In the genomic region with DNA sequence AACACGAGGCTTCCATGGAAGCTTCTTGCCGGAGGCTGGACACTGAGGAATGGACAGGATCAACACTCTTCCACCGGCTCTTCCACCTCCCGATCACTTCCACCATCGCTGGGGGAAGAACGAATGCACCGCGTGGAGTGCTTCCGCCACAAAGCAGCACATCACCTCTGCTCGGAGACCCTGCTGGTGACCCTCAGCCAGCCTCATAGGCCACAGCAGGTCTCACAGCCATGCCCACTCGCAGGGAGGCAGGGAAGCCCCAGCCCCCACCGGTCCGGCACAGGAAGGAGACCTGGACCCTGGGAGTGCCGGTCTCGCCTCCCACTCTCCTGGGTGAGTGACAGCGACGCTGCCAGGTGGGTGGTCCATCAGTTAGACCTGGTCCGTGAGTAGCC, we compare ENCODE assay signal across 19 cellular contexts. TPM values are rescaled to one million over a fixed set of nuclear protein-coding genes. Genes with fewer than 3 reads are reported as not detected.
DNase-seq lines count a peak whose midpoint lies in the region; ATAC-seq and TF ChIP-seq lines count a peak whose summit lies in the region.
"Had no signal": no experiment of that assay in that cellular context is flagged by ENCODE, and none has a peak within 500 bp of the region (broad histone marks: within the 10 kb centered on the region; RNA-seq: fewer than 3 reads in every experiment).

No MANE protein-coding gene starts in this region.

- TF ChIP-seq CTCF in progenitor cell of endocrine pancreas (IDR thresholded peaks at IDR 0.05; ENCODE audit: unreplicated experiment) = no peak

- peaks cover 0 to 4% (median 0%) of the 10 kb centered on the region in 7 donors for H3K9me3 Mint-ChIP-seq in CD4-positive, CD25-positive, alpha-beta regulatory T cell
- no peaks in the 10 kb centered on the region for H3K9me3 Mint-ChIP-seq in progenitor cell of endocrine pancreas (ENCODE audit: low read depth)
- H3K9me3 Mint-ChIP-seq: activated B cell treated with CpG ODN at 0.5 μM for 24 hours; stimulated activated memory B cell treated with anti-CD40 and anti-IgM and Interleukin-4, amounts not matched to agents 10 μg/mL and 1 μg/mL and 100 μg/mL, for 72 hours had no signal

- ATAC-seq in CD4-positive, CD25-positive, alpha-beta regulatory T cell (ENCODE audit: low read depth in 2 of 2) = no peak
- no peak for ATAC-seq in T-helper 17 cell
- no peak for ATAC-seq in GM21381 (IDR thresholded peaks at IDR 0.05; ENCODE audit: unreplicated experiment)
- no peak for ATAC-seq in GM18511 (IDR thresholded peaks at IDR 0.05; ENCODE audit: unreplicated experiment)
- ATAC-seq: stimulated activated memory B cell treated with anti-CD40 and anti-IgM and Interleukin-4, amounts not matched to agents 10 μg/mL and 1 μg/mL and 100 μg/mL, for 72 hours had no signal

- no peaks in the 10 kb centered on the region for H3K27me3 ChIP-seq in ACC112 (ENCODE audit: insufficient read depth, low read length)
- H3K27me3 ChIP-seq in CD4-positive, CD25-positive, alpha-beta regulatory T cell (ENCODE audit: control insufficient read depth, insufficient read depth, low read length) = no peaks in the 10 kb centered on the region
- H3K27me3 ChIP-seq: adrenal gland, spleen, tibial nerve had no signal

- H3K4me1 Mint-ChIP-seq in CD4-positive, CD25-positive, alpha-beta regulatory T cell = peaks cover 11 to 74% (median 44%) of the 10 kb centered on the region in 4 donors
- H3K4me1 Mint-ChIP-seq in T-helper 17 cell (peaks cover 52% of the 10 kb centered on the region), progenitor cell of endocrine pancreas (ENCODE audit: low read depth) (peaks cover 9% of the 10 kb centered on the region)

- peaks cover 21% of the 10 kb centered on the region for H3K79me2 ChIP-seq in ACC112 (ENCODE audit: control insufficient read depth, insufficient read depth, low read length, unreplicated experiment)

- WGBS in mesodermal cell (ENCODE audit: insufficient coverage in 2 of 2), 2 experiments = 92 to 96% methylated on average over 14 to 17 of the region's 18 CpGs

- no peak overlapping the region for H2AFZ ChIP-seq in ACC112 (ENCODE audit: low read length, unreplicated experiment)
- H2AFZ ChIP-seq: parathyroid adenoma had no signal

- H3K4me1 ChIP-seq in ACC112 (ENCODE audit: control insufficient read depth, insufficient read depth, low read length, unreplicated experiment) = peaks cover 52% of the 10 kb centered on the region
- H3K4me1 ChIP-seq in CD4-positive, CD25-positive, alpha-beta regulatory T cell (ENCODE audit: control insufficient read depth, insufficient read depth, low read length, poor library complexity, severe bottlenecking) = peaks cover 57% of the 10 kb centered on the region
- peaks cover 29% of the 10 kb centered on the region for H3K4me1 ChIP-seq in mesodermal cell (ENCODE audit: control insufficient read depth, insufficient read depth, low read length, poor library complexity, severe bottlenecking)
- H3K4me1 ChIP-seq: parathyroid adenoma had no signal

- peak overlapping the region; percentile 27 to 92 (median 60) for H3K4me3 Mint-ChIP-seq in CD4-positive, CD25-positive, alpha-beta regulatory T cell
- peak overlapping the region; percentile 69 for H3K4me3 Mint-ChIP-seq in T-helper 17 cell
- H3K4me3 Mint-ChIP-seq in progenitor cell of endocrine pancreas (ENCODE audit: low read depth) = no peak overlapping the region
- H3K4me3 Mint-ChIP-seq: activated B cell treated with CpG ODN at 0.5 μM for 24 hours; stimulated activated memory B cell treated with anti-CD40 and anti-IgM and Interleukin-4, amounts not matched to agents 10 μg/mL and 1 μg/mL and 100 μg/mL, for 72 hours had no signal

- H3K4me3 ChIP-seq in ACC112 (ENCODE audit: low read depth, low read length) = no peak overlapping the region
- no peak overlapping the region for H3K4me3 ChIP-seq in CD4-positive, CD25-positive, alpha-beta regulatory T cell (ENCODE audit: low read depth, low read length)
- H3K4me3 ChIP-seq in mesodermal cell (ENCODE audit: extremely low read depth, insufficient read depth, low read length, poor library complexity, severe bottlenecking) = no peak overlapping the region
- H3K4me3 ChIP-seq: adrenal gland, tibial nerve had no signal

- DNase-seq in CD4-positive, CD25-positive, alpha-beta regulatory T cell = no peak
- DNase-seq in T-helper 17 cell (no peak), progenitor cell of endocrine pancreas (ENCODE audit: low spot score, unreplicated experiment) (no peak), KG1 (lab: John Stamatoyannopoulos, UW) (no peak)
- DNase-seq: activated B cell treated with CpG ODN at 0.5 μM for 24 hours; adrenal gland; central memory CD4-positive, alpha-beta T cell; effector CD8-positive, alpha-beta T cell; NCI-H1105; NCI-H2171; NCI-H82; spleen had no signal

- H3K9me3 ChIP-seq in CD4-positive, CD25-positive, alpha-beta regulatory T cell (ENCODE audit: control insufficient read depth in 2 of 2, low read length in 2 of 2) = no peaks in the 10 kb centered on the region
- H3K9me3 ChIP-seq in T-helper 17 cell (ENCODE audit: control insufficient read depth, low read length, poor library complexity, severe bottlenecking) = no peaks in the 10 kb centered on the region
- no peaks in the 10 kb centered on the region for H3K9me3 ChIP-seq in mesodermal cell (ENCODE audit: control insufficient read depth, low read length)
- H3K9me3 ChIP-seq: adrenal gland, spleen, tibial nerve had no signal

- H3K27ac ChIP-seq in ACC112 (ENCODE audit: low read depth, low read length) = peak overlapping the region; percentile 69
- no peak overlapping the region for H3K27ac ChIP-seq in CD4-positive, CD25-positive, alpha-beta regulatory T cell (ENCODE audit: insufficient read depth, low read length, poor library complexity, severe bottlenecking)
- H3K27ac ChIP-seq in mesodermal cell (ENCODE audit: low read depth, low read length, severe bottlenecking) = peak overlapping the region; percentile 31
- H3K27ac ChIP-seq: adrenal gland, parathyroid adenoma, tibial nerve had no signal

- H3K36me3 Mint-ChIP-seq in CD4-positive, CD25-positive, alpha-beta regulatory T cell = peaks cover 9% of the 10 kb centered on the region
- peaks cover 2% of the 10 kb centered on the region for H3K36me3 Mint-ChIP-seq in T-helper 17 cell (ENCODE audit: low read depth)
- no peaks in the 10 kb centered on the region for H3K36me3 Mint-ChIP-seq in progenitor cell of endocrine pancreas (ENCODE audit: insufficient read depth)

- H3K36me3 ChIP-seq in ACC112 (ENCODE audit: insufficient read depth, low read length) (peaks cover 8% of the 10 kb centered on the region; the same call in 1 of the 2 replicates), mesodermal cell (ENCODE audit: control insufficient read depth, insufficient read depth, low read length) (peaks cover 29% of the 10 kb centered on the region)
- peaks cover 14% of the 10 kb centered on the region for H3K36me3 ChIP-seq in CD4-positive, CD25-positive, alpha-beta regulatory T cell (ENCODE audit: control insufficient read depth, insufficient read depth, low read length)

- H3K27ac Mint-ChIP-seq in CD4-positive, CD25-positive, alpha-beta regulatory T cell = peak overlapping the region in 2 of 3 donors; percentile 2 to 56
- H3K27ac Mint-ChIP-seq in T-helper 17 cell (peak overlapping the region; percentile 19), progenitor cell of endocrine pancreas (no peak overlapping the region)
- H3K27ac Mint-ChIP-seq: activated B cell treated with CpG ODN at 0.5 μM for 24 hours; stimulated activated memory B cell treated with anti-CD40 and anti-IgM and Interleukin-4, amounts not matched to agents 10 μg/mL and 1 μg/mL and 100 μg/mL, for 72 hours had no signal

- H3K27me3 Mint-ChIP-seq in CD4-positive, CD25-positive, alpha-beta regulatory T cell = no peaks in the 10 kb centered on the region
- H3K27me3 Mint-ChIP-seq in T-helper 17 cell = no peaks in the 10 kb centered on the region
- peaks cover 7% of the 10 kb centered on the region for H3K27me3 Mint-ChIP-seq in progenitor cell of endocrine pancreas
- H3K27me3 Mint-ChIP-seq: activated B cell treated with CpG ODN at 0.5 μM for 24 hours; stimulated activated memory B cell treated with anti-CD40 and anti-IgM and Interleukin-4, amounts not matched to agents 10 μg/mL and 1 μg/mL and 100 μg/mL, for 72 hours had no signal

RNA-seq across cellular contexts. Expression of a gene that starts 4.7 kb away (rescaled TPM):
- 15.8 TPM for total RNA-seq in CD4-positive, CD25-positive, alpha-beta regulatory T cell
- 100 to 1,000 TPM in 3 of 4 donors, 10 to 100 TPM in 1; 98.7 to 127 (median 112) TPM for polyA plus RNA-seq in CD4-positive, CD25-positive, alpha-beta regulatory T cell
- 10 to 100 TPM; 12.3 to 17.7 TPM for total RNA-seq in T-helper 17 cell
- 74.1 TPM for polyA plus RNA-seq in mesodermal cell (2013, experiment 1 of 2)
- polyA plus RNA-seq in mesodermal cell (2013, experiment 2 of 2) = 66.8 TPM
- 40.5 and 40.6 TPM in 2 replicates for total RNA-seq in progenitor cell of endocrine pancreas

RNA-seq across cellular contexts. Expression of a gene that starts 6.3 kb away (rescaled TPM):
- 21.6 TPM for total RNA-seq in CD4-positive, CD25-positive, alpha-beta regulatory T cell
- polyA plus RNA-seq in CD4-positive, CD25-positive, alpha-beta regulatory T cell = 10 to 100 TPM; 66.5 to 98.7 (median 75.7) TPM
- total RNA-seq in T-helper 17 cell (10 to 100 TPM; 15.2 to 24.7 TPM), progenitor cell of endocrine pancreas (33.0 and 36.4 TPM in 2 replicates)
- polyA plus RNA-seq in mesodermal cell (2013, experiment 1 of 2) = 64.1 TPM
- polyA plus RNA-seq in mesodermal cell (2013, experiment 2 of 2) = 55.5 TPM
